In the genomic region with DNA sequence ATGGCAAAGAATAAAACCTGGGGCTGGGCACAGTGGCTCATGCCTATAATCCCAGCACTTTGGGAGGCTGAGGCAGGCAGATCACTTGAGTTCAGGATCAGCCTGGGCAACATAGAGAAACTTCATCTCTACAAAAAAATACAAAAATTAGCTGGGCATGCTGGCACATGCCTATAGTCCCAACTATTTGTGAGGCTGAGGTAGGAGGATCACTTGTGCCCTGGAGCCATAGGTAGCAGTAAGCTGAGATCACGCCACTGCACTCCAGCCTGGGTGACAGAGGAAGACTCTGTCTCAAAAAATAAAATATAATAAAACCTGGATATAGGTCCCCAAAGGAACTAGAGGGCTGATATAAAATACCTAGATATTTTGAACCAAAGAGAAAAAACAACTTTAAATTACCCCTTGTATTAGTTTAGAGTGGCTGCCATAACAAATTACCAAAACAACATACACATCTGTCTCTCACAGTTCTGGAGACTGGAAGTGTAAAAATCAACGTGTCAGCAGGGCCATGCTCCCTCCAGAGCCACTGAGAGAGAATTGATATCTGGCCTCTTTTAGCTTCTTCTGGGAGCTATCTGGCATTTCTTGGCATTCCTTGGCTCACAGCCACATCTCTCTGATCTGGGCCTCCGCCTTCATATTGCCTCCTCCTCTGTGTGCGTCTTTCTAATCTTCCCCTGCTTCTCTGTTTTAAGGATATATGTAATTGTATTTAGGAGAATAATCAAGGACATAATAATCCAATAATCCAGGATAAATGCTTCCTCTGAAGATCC, we compare ENCODE assay signal across 15 cellular contexts.
"Had no signal": no experiment of that assay in that cellular context is flagged by ENCODE, and none has a peak within 500 bp of the region (broad histone marks: within the 10 kb centered on the region; RNA-seq: fewer than 3 reads in every experiment).

No MANE protein-coding gene starts in this region.

- FAIRE-seq: astrocyte, frontal cortex had no signal

- H3K27me3 ChIP-seq: cardiac muscle cell, spleen had no signal

- H3K27ac ChIP-seq: cardiac muscle cell, spleen, WERI-Rb-1 had no signal

- DNase-seq: activated CD4-positive, alpha-beta T cell treated with anti-CD3 and anti-CD28 coated beads for 1 hour; activated gamma-delta T cell; dermis blood vessel endothelial cell; effector memory CD8-positive, alpha-beta T cell; head of caudate nucleus; mesendoderm; natural killer cell; spleen; stimulated activated CD4-positive, alpha-beta T cell treated with anti-CD3 and anti-CD28 coated beads, Interleukin-4, amount 100 ng/mL, for 4 hours; stimulated activated naive CD4-positive, alpha-beta T cell; T1000; WERI-Rb-1 had no signal

- H3K4me3 ChIP-seq: cardiac muscle cell, spleen had no signal

- H3K36me3 ChIP-seq: cardiac muscle cell, spleen, WERI-Rb-1 had no signal
